In the genomic region with DNA sequence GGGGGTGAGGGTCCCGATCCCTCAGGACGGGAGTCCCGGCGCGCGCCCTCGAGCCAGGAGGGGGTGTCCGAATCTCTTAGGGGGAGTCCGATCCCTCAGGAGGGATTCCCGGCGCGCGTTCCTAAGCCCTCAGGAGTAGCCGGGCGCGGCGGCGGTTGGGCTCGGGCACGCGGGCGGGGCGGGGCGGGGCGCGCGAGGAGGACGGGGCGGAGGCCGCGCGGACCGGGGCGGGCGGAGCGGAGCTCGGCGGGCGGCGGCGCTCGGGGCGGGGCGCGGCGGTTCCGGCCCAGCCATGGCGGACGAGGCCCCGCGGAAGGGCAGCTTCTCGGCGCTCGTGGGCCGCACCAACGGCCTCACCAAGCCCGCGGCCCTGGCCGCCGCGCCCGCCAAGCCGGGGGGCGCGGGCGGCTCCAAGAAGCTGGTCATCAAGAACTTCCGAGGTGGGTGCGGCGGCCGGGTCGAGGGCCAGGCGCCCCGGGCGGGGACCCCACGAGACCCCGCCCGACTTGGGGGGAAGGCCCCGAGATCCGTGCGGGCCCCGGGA, we compare ENCODE assay signal across 8 cellular contexts. TPM values are rescaled to one million over a fixed set of nuclear protein-coding genes. Genes with fewer than 3 reads are reported as not detected.
A peak's percentile ranks its signal among the peaks of the same experiment; 100 is the strongest.
DNase-seq lines count a peak whose midpoint lies in the region; ATAC-seq and TF ChIP-seq lines count a peak whose summit lies in the region.

Gene CUL4A (plus strand): TSS at position 278 of the 544 bp plus-strand sequence. CDS start 15 bp downstream, at position 293.

- no peaks in the 10 kb centered on the region for H3K9me2 ChIP-seq in OCI-LY1 (ENCODE audit: low read depth, low read length)

- H3K27me3 ChIP-seq in CD8-positive, alpha-beta T cell (ENCODE audit: insufficient read depth, low read length) = no peaks in the 10 kb centered on the region
- H3K27me3 ChIP-seq in OCI-LY1 (ENCODE audit: insufficient read depth, low read length) = no peaks in the 10 kb centered on the region
- no peaks in the 10 kb centered on the region for H3K27me3 ChIP-seq in naive thymus-derived CD4-positive, alpha-beta T cell (ENCODE audit: control insufficient read depth in 2 of 2, insufficient read depth in 2 of 2, low read length in 2 of 2)

- peaks cover 54% of the 10 kb centered on the region for H3K4me1 Mint-ChIP-seq in CD8-positive, alpha-beta T cell (ENCODE audit: low read depth)
- peaks cover 67% of the 10 kb centered on the region for H3K4me1 Mint-ChIP-seq in activated T-helper 1 cell treated with anti-CD3 and anti-CD28 coated beads, Interleukin-12 subunit alpha, Interleukin-12 subunit beta, Interleukin-2, Interleukin-4 antibody, amounts not matched to agents 30 ng/mL and 10 ng/mL and 1 ng/mL, durations not matched to agents 14 hours and 24 hours and 36 hours (ENCODE audit: low read depth)
- H3K4me1 Mint-ChIP-seq in naive thymus-derived CD4-positive, alpha-beta T cell = peaks cover 42 to 61% (median 57%) of the 10 kb centered on the region in 7 donors

- peak within 1 kb of the TSS; percentile 93 for H3K4me3 ChIP-seq in CD8-positive, alpha-beta T cell (ENCODE audit: low read depth, low read length)
- peak within 1 kb of the TSS; percentile 76 for H3K4me3 ChIP-seq in OCI-LY1 (ENCODE audit: low read depth, low read length, poor library complexity, severe bottlenecking)
- H3K4me3 ChIP-seq in naive thymus-derived CD4-positive, alpha-beta T cell (ENCODE audit: low read length) = peak within 1 kb of the TSS; percentile 79

- intact Hi-C loops in CD8-positive, alpha-beta T cell (cut with DNase I, micrococcal nuclease) = loop anchor here (1.0 to 5.0 kb wide), 5 partner anchors 25 to 622 kb away; partner anchors contain the start of genes LAMP1 (in 1 of the 2), MCF2L (in 1 of the 2) and TUBGCP3 (in 1 of the 2)
- intact Hi-C loops in activated T-helper 1 cell treated with anti-CD3 and anti-CD28 coated beads, Interleukin-12 subunit alpha, Interleukin-12 subunit beta, Interleukin-2, Interleukin-4 antibody, amounts not matched to agents 30 ng/mL and 10 ng/mL and 1 ng/mL, durations not matched to agents 14 hours and 24 hours and 36 hours (cut with micrococcal nuclease) = loop anchor here (1.0 to 5.0 kb wide), 7 partner anchors 21 to 621 kb away; partner anchors contain the start of genes LAMP1 and TUBGCP3
- intact Hi-C loops in naive thymus-derived CD4-positive, alpha-beta T cell (cut with micrococcal nuclease) = loop anchor here (2.0 to 10.0 kb wide), 4 partner anchors 33 to 521 kb away; partner anchors contain the start of gene ATP11A (in 1 of the 2)

- peak within 1 kb of the TSS; percentile 90 for H3K27ac ChIP-seq in CD8-positive, alpha-beta T cell (ENCODE audit: low read depth, low read length)
- H3K27ac ChIP-seq in OCI-LY1 (ENCODE audit: low read depth, low read length, poor library complexity, severe bottlenecking) = peak within 1 kb of the TSS; percentile 81
- H3K27ac ChIP-seq in naive thymus-derived CD4-positive, alpha-beta T cell (ENCODE audit: low read depth, low read length) = peak within 1 kb of the TSS; percentile 88

- 0 out of 2 replicates have a peak, but pooled peaks cover 2% of the 10 kb centered on the region for H4K20me1 ChIP-seq in OCI-LY1 (ENCODE audit: insufficient read depth, low read length)

- H3F3A ChIP-seq in OCI-LY1 (ENCODE audit: insufficient read depth, low read length) = no peaks in the 10 kb centered on the region

- peak; percentile 47 for ATAC-seq in CD8-positive, alpha-beta T cell
- ATAC-seq in GM19324 (IDR thresholded peaks at IDR 0.05; ENCODE audit: low FRiP score, unreplicated experiment) = peak; percentile 52
- ATAC-seq in HG03457 (IDR thresholded peaks at IDR 0.05; ENCODE audit: unreplicated experiment) = peak; percentile 27
- peak; percentile 70 for ATAC-seq in naive thymus-derived CD4-positive, alpha-beta T cell

- H3K9me3 ChIP-seq in CD8-positive, alpha-beta T cell (ENCODE audit: low read length) = no peaks in the 10 kb centered on the region
- H3K9me3 ChIP-seq in OCI-LY1 (ENCODE audit: low read length) = no peaks in the 10 kb centered on the region
- no peaks in the 10 kb centered on the region for H3K9me3 ChIP-seq in naive thymus-derived CD4-positive, alpha-beta T cell (ENCODE audit: control insufficient read depth in 2 of 3, low read length in 3 of 3)

- H2AFZ ChIP-seq in OCI-LY1 (ENCODE audit: low read length) = no peak within 1 kb of the TSS

- peaks cover 83% of the 10 kb centered on the region for H3K79me2 ChIP-seq in OCI-LY1 (ENCODE audit: insufficient read depth, low read length)

- no peak for TF ChIP-seq CTCF in CD8-positive, alpha-beta T cell (IDR thresholded peaks at IDR 0.05)
- no peak for TF ChIP-seq CTCF in OCI-LY1 (IDR thresholded peaks at IDR 0.05; ENCODE audit: low read length)

- H3K27me3 Mint-ChIP-seq in CD8-positive, alpha-beta T cell (ENCODE audit: low read depth) = no peaks in the 10 kb centered on the region
- no peaks in the 10 kb centered on the region for H3K27me3 Mint-ChIP-seq in activated T-helper 1 cell treated with anti-CD3 and anti-CD28 coated beads, Interleukin-12 subunit alpha, Interleukin-12 subunit beta, Interleukin-2, Interleukin-4 antibody, amounts not matched to agents 30 ng/mL and 10 ng/mL and 1 ng/mL, durations not matched to agents 14 hours and 24 hours and 36 hours (ENCODE audit: insufficient read depth)
- H3K27me3 Mint-ChIP-seq in naive thymus-derived CD4-positive, alpha-beta T cell = no peaks in the 10 kb centered on the region

- peak within 1 kb of the TSS; percentile 99 for H3K9ac ChIP-seq in OCI-LY1 (ENCODE audit: low read length)

- H3K9me3 Mint-ChIP-seq in CD8-positive, alpha-beta T cell = no peaks in the 10 kb centered on the region
- no peaks in the 10 kb centered on the region for H3K9me3 Mint-ChIP-seq in activated T-helper 1 cell treated with anti-CD3 and anti-CD28 coated beads, Interleukin-12 subunit alpha, Interleukin-12 subunit beta, Interleukin-2, Interleukin-4 antibody, amounts not matched to agents 30 ng/mL and 10 ng/mL and 1 ng/mL, durations not matched to agents 14 hours and 24 hours and 36 hours
- H3K9me3 Mint-ChIP-seq in naive thymus-derived CD4-positive, alpha-beta T cell = peaks cover 0 to 5% (median 0%) of the 10 kb centered on the region in 11 donors

- peak within 1 kb of the TSS; percentile 95 for H3K27ac Mint-ChIP-seq in CD8-positive, alpha-beta T cell
- H3K27ac Mint-ChIP-seq in activated T-helper 1 cell treated with anti-CD3 and anti-CD28 coated beads, Interleukin-12 subunit alpha, Interleukin-12 subunit beta, Interleukin-2, Interleukin-4 antibody, amounts not matched to agents 30 ng/mL and 10 ng/mL and 1 ng/mL, durations not matched to agents 14 hours and 24 hours and 36 hours = peak within 1 kb of the TSS; percentile 85
- peak within 1 kb of the TSS; percentile 64 to 93 (median 87) for H3K27ac Mint-ChIP-seq in naive thymus-derived CD4-positive, alpha-beta T cell

- peak within 1 kb of the TSS; percentile 93 for H3K4me3 Mint-ChIP-seq in CD8-positive, alpha-beta T cell
- peak within 1 kb of the TSS; percentile 94 for H3K4me3 Mint-ChIP-seq in activated T-helper 1 cell treated with anti-CD3 and anti-CD28 coated beads, Interleukin-12 subunit alpha, Interleukin-12 subunit beta, Interleukin-2, Interleukin-4 antibody, amounts not matched to agents 30 ng/mL and 10 ng/mL and 1 ng/mL, durations not matched to agents 14 hours and 24 hours and 36 hours
- peak within 1 kb of the TSS; percentile 87 to 94 (median 90) for H3K4me3 Mint-ChIP-seq in naive thymus-derived CD4-positive, alpha-beta T cell

- DNase-seq in CD8-positive, alpha-beta T cell = peak; percentile 38 to 80 (median 68)
- DNase-seq in activated T-helper 1 cell treated with anti-CD3 and anti-CD28 coated beads, Interleukin-12 subunit alpha, Interleukin-12 subunit beta, Interleukin-2, Interleukin-4 antibody, amounts not matched to agents 30 ng/mL and 10 ng/mL and 1 ng/mL, durations not matched to agents 14 hours and 24 hours and 36 hours (ENCODE audit: low spot score) = peak; percentile 66
- DNase-seq in fibroblast of gingiva (ENCODE audit: low read depth) = peak; percentile 77
- peak; percentile 44 to 83 (median 65) for DNase-seq in naive thymus-derived CD4-positive, alpha-beta T cell
- DNase-seq in stimulated activated naive CD4-positive, alpha-beta T cell (lab: John Stamatoyannopoulos, UW) = peak; percentile 53 to 79 (median 68)

- POLR2A ChIA-PET in CD8-positive, alpha-beta T cell (lab: Charles Lee) = interaction anchor here (0.8 to 3.3 kb wide), 14 partner anchors 10 to 241 kb away, joined by 3 to 24 read pairs (median 4); partner anchors contain the start of genes LAMP1 and MCF2L
- POLR2A ChIA-PET in naive thymus-derived CD4-positive, alpha-beta T cell (lab: Charles Lee) = interaction anchor here (1.0 to 3.4 kb wide), 11 partner anchors 23 to 240 kb away, joined by 3 to 19 read pairs (median 7); partner anchors contain the start of genes LAMP1 and MCF2L

- peak within 1 kb of the TSS; percentile 96 for H3K4me2 ChIP-seq in OCI-LY1 (ENCODE audit: low read length)

- CTCF ChIA-PET in CD8-positive, alpha-beta T cell (lab: Charles Lee) = interaction anchor here (0.7 to 1.2 kb wide), 3 partner anchors 10 to 266 kb away, joined by 3 read pairs; no protein-coding TSS in a partner anchor
- CTCF ChIA-PET in naive thymus-derived CD4-positive, alpha-beta T cell (lab: Charles Lee) = no interaction called here

- H3K36me3 Mint-ChIP-seq in CD8-positive, alpha-beta T cell = peaks cover 46% of the 10 kb centered on the region
- peaks cover 37% of the 10 kb centered on the region for H3K36me3 Mint-ChIP-seq in activated T-helper 1 cell treated with anti-CD3 and anti-CD28 coated beads, Interleukin-12 subunit alpha, Interleukin-12 subunit beta, Interleukin-2, Interleukin-4 antibody, amounts not matched to agents 30 ng/mL and 10 ng/mL and 1 ng/mL, durations not matched to agents 14 hours and 24 hours and 36 hours (ENCODE audit: low read depth)
- peaks cover 4 to 32% (median 7%) of the 10 kb centered on the region in 5 donors for H3K36me3 Mint-ChIP-seq in naive thymus-derived CD4-positive, alpha-beta T cell

- H3K36me3 ChIP-seq in CD8-positive, alpha-beta T cell (ENCODE audit: insufficient read depth, low read length) = no peaks in the 10 kb centered on the region
- H3K36me3 ChIP-seq in OCI-LY1 (ENCODE audit: insufficient read depth, low read length) = peaks cover 53% of the 10 kb centered on the region
- H3K36me3 ChIP-seq in naive thymus-derived CD4-positive, alpha-beta T cell (ENCODE audit: control insufficient read depth in 2 of 3, insufficient read depth in 3 of 3, low read length in 3 of 3) = peaks cover 0 to 9% (median 0%) of the 10 kb centered on the region in 3 experiments

- peaks cover 57% of the 10 kb centered on the region for H3K4me1 ChIP-seq in CD8-positive, alpha-beta T cell (ENCODE audit: insufficient read depth, low read length)
- H3K4me1 ChIP-seq in OCI-LY1 (ENCODE audit: insufficient read depth, low read length, severe bottlenecking) = peaks cover 33% of the 10 kb centered on the region
- peaks cover 31 to 48% of the 10 kb centered on the region in 2 donors for H3K4me1 ChIP-seq in naive thymus-derived CD4-positive, alpha-beta T cell (ENCODE audit: control insufficient read depth in 2 of 2, insufficient read depth in 2 of 2, low read length in 2 of 2)

RNA-seq across cellular contexts. Expression of gene CUL4A, which starts in this region (rescaled TPM):
- total RNA-seq in CD8-positive, alpha-beta T cell = 10 to 100 TPM; 53.8 to 58.7 TPM
- total RNA-seq in activated T-helper 1 cell treated with anti-CD3 and anti-CD28 coated beads, Interleukin-12 subunit alpha, Interleukin-12 subunit beta, Interleukin-2, Interleukin-4 antibody, amounts not matched to agents 30 ng/mL and 10 ng/mL and 1 ng/mL, durations not matched to agents 14 hours and 24 hours and 36 hours = 86.5 and 89.9 TPM in 2 replicates
- total RNA-seq in naive thymus-derived CD4-positive, alpha-beta T cell = 10 to 100 TPM; 69.2 to 94.7 (median 82.3) TPM
- 10 to 100 TPM; 35.0 to 61.2 TPM for polyA plus RNA-seq in naive thymus-derived CD4-positive, alpha-beta T cell

Comparison
In these comparisons a context has a peak if more than half of its experiments do, and no peak if none do; other contexts are left out.
1. Peak in every context shown above with its lines: DNase-seq, ATAC-seq, H3K4me3 ChIP-seq and H3K27ac ChIP-seq.